Comparison of ENCODE assay signal across 9 cellular contexts in genomic region chr20:23282111-23282510, GRCh38.
"Had no signal": no experiment of that assay in that cellular context is flagged by ENCODE, and none has a peak within 500 bp of the region (broad histone marks: within the 10 kb centered on the region; RNA-seq: fewer than 3 reads in every experiment).

No MANE protein-coding gene starts in this region.

- DNase-seq: GOT3, H9, HCEC 1CT, HFFc6, IMR-90, KG1 had no signal

- H3K27ac Mint-ChIP-seq: HFFc6 had no signal

- FAIRE-seq: H54, K562 had no signal

- H3K9me3 Mint-ChIP-seq: H9, HFFc6 had no signal

- ATAC-seq: K562 had no signal

- H3K4me3 Mint-ChIP-seq: H9, HFFc6 had no signal

- H3K4me3 ChIP-seq: K562 had no signal

- H3K27ac ChIP-seq: HL-60 had no signal
